ENCODE assay signal across 16 cellular contexts in genomic region chr2:100222844-100223243, GRCh38.
DNase-seq lines count a peak whose midpoint lies in the region; TF ChIP-seq lines count a peak whose summit lies in the region.
"Had no signal": no experiment of that assay in that cellular context is flagged by ENCODE, and none has a peak within 500 bp of the region (broad histone marks: within the 10 kb centered on the region; RNA-seq: fewer than 3 reads in every experiment).

No MANE protein-coding gene starts in this region.

- H4K8ac ChIP-seq in mesenchymal stem cell (ENCODE audit: low read length), result no peak overlapping the region

- H3K4me1 Mint-ChIP-seq in activated CD4-positive, alpha-beta memory T cell treated with anti-CD3 and anti-CD28 coated beads, Interleukin-2, amount 10 ng/mL, durations not matched to agents 7 days and 5 days, result no peaks in the 10 kb centered on the region
- no peaks in the 10 kb centered on the region for H3K4me1 Mint-ChIP-seq in progenitor cell of endocrine pancreas (ENCODE audit: low read depth)

- CTCF ChIA-PET in activated CD4-positive, alpha-beta memory T cell treated with anti-CD3 and anti-CD28 coated beads, Interleukin-2, amount 10 ng/mL, durations not matched to agents 7 days and 5 days (lab: Charles Lee), result no interaction called here

- H3K4me2 ChIP-seq in OCI-LY3 (ENCODE audit: low read length) (peak overlapping the region; percentile 57), mesenchymal stem cell (ENCODE audit: low read length, poor library complexity, severe bottlenecking) (no peak overlapping the region)
- H3K4me2 ChIP-seq: SK-N-SH had no signal

- no peak for TF ChIP-seq CTCF in OCI-LY3 (IDR thresholded peaks at IDR 0.05; ENCODE audit: low read depth, low read length)
- TF ChIP-seq CTCF in progenitor cell of endocrine pancreas (IDR thresholded peaks at IDR 0.05; ENCODE audit: unreplicated experiment), result no peak

- H3K4me3 Mint-ChIP-seq in activated CD4-positive, alpha-beta memory T cell treated with anti-CD3 and anti-CD28 coated beads, Interleukin-2, amount 10 ng/mL, durations not matched to agents 7 days and 5 days, result no peak overlapping the region
- no peak overlapping the region for H3K4me3 Mint-ChIP-seq in progenitor cell of endocrine pancreas (ENCODE audit: low read depth)
- H3K4me3 Mint-ChIP-seq: T-cell had no signal

- H3K9me3 Mint-ChIP-seq in activated CD4-positive, alpha-beta memory T cell treated with anti-CD3 and anti-CD28 coated beads, Interleukin-2, amount 10 ng/mL, durations not matched to agents 7 days and 5 days, result no peaks in the 10 kb centered on the region
- no peaks in the 10 kb centered on the region for H3K9me3 Mint-ChIP-seq in progenitor cell of endocrine pancreas (ENCODE audit: low read depth)

- POLR2A ChIA-PET in activated CD4-positive, alpha-beta memory T cell treated with anti-CD3 and anti-CD28 coated beads, Interleukin-2, amount 10 ng/mL, durations not matched to agents 7 days and 5 days (lab: Charles Lee), result no interaction called here

- H2BK12ac ChIP-seq in mesenchymal stem cell (ENCODE audit: low read length in 2 of 2), result no peak overlapping the region

- no peak overlapping the region for H3K14ac ChIP-seq in mesenchymal stem cell (ENCODE audit: low read length in 2 of 2)

- no peaks in the 10 kb centered on the region for H3K79me1 ChIP-seq in mesenchymal stem cell (replicated peaks; ENCODE audit: low read length, poor library complexity, severe bottlenecking)

- H3K4me1 ChIP-seq in OCI-LY3 (ENCODE audit: low read length) (peaks cover 11% of the 10 kb centered on the region), mesenchymal stem cell (ENCODE audit: control insufficient read depth, insufficient read depth, low read depth, low read length) (no peaks in the 10 kb centered on the region)

- no peak overlapping the region for H3K4ac ChIP-seq in mesenchymal stem cell (ENCODE audit: low read depth in 1 of 2, low read length in 2 of 2)

- no peak overlapping the region for H2AK5ac ChIP-seq in mesenchymal stem cell (ENCODE audit: low read length, severe bottlenecking)

- no peak overlapping the region for H3K9ac ChIP-seq in OCI-LY3 (ENCODE audit: low read length)
- H3K9ac ChIP-seq in mesenchymal stem cell (ENCODE audit: low read length), result no peak overlapping the region
- H3K9ac ChIP-seq: GM23248, SK-N-SH had no signal

- H3K18ac ChIP-seq in mesenchymal stem cell (ENCODE audit: low read depth in 1 of 2, low read length in 2 of 2), result no peak overlapping the region

- WGBS in mesenchymal stem cell, result 95% methylated on average over 2 of the region's 2 CpGs

- no peaks in the 10 kb centered on the region for H3K36me3 Mint-ChIP-seq in activated CD4-positive, alpha-beta memory T cell treated with anti-CD3 and anti-CD28 coated beads, Interleukin-2, amount 10 ng/mL, durations not matched to agents 7 days and 5 days (ENCODE audit: low read depth)
- no peaks in the 10 kb centered on the region for H3K36me3 Mint-ChIP-seq in progenitor cell of endocrine pancreas (ENCODE audit: insufficient read depth)
- H3K36me3 Mint-ChIP-seq: T-cell had no signal

- H3K27ac ChIP-seq in OCI-LY3 (ENCODE audit: low read length), result no peak overlapping the region
- H3K27ac ChIP-seq in mesenchymal stem cell (ENCODE audit: low read length, poor library complexity, severe bottlenecking), result no peak overlapping the region
- H3K27ac ChIP-seq: GM23248 had no signal

- peak; percentile 36 for DNase-seq in NCI-H1092 (lab: John Stamatoyannopoulos, UW)
- peak; percentile 53 for DNase-seq in NCI-H187 treated with DMSO at 0.1 percent for 48 hours (lab: John Stamatoyannopoulos, UW)
- DNase-seq in NCI-H345 treated with DMSO at 0.1 percent for 48 hours (lab: John Stamatoyannopoulos, UW; ENCODE audit: unreplicated experiment), result peak; percentile 23
- DNase-seq in activated CD4-positive, alpha-beta memory T cell treated with anti-CD3 and anti-CD28 coated beads, Interleukin-2, amount 10 ng/mL, durations not matched to agents 7 days and 5 days, result no peak
- DNase-seq in progenitor cell of endocrine pancreas (ENCODE audit: low spot score, unreplicated experiment), result no peak
- no peak for DNase-seq in mesenchymal stem cell
- DNase-seq: COR-L47, DMS153, GM23248, NCI-H1930, NCI-H446 treated with DMSO at 0.1 percent for 48 hours, SHP77, SK-N-SH, T-cell, T-helper 9 cell had no signal

- H3K27me3 Mint-ChIP-seq in activated CD4-positive, alpha-beta memory T cell treated with anti-CD3 and anti-CD28 coated beads, Interleukin-2, amount 10 ng/mL, durations not matched to agents 7 days and 5 days, result peaks cover 3% of the 10 kb centered on the region
- peaks cover 35% of the 10 kb centered on the region for H3K27me3 Mint-ChIP-seq in progenitor cell of endocrine pancreas

- H3K36me3 ChIP-seq in OCI-LY3 (replicated peaks; ENCODE audit: low read depth, low read length) (no peaks in the 10 kb centered on the region), mesenchymal stem cell (ENCODE audit: control insufficient read depth in 1 of 2, insufficient read depth in 2 of 2, low read depth in 1 of 2, low read length in 2 of 2) (no peaks in the 10 kb centered on the region)

- no peaks in the 10 kb centered on the region for H3K9me3 ChIP-seq in OCI-LY3 (ENCODE audit: insufficient read depth, low read length)
- peaks cover 5% of the 10 kb centered on the region for H3K9me3 ChIP-seq in mesenchymal stem cell (ENCODE audit: control insufficient read depth, low read length)
- H3K9me3 ChIP-seq: SK-N-SH had no signal

- H3K4me3 ChIP-seq in OCI-LY3 (ENCODE audit: low read length) (peak overlapping the region; percentile 36; the same call in 1 of the 2 replicates), mesenchymal stem cell (ENCODE audit: insufficient read depth in 1 of 2, low read depth in 1 of 2, low read length in 2 of 2) (no peak overlapping the region)
- H3K4me3 ChIP-seq: GM23248 had no signal

- H3K23ac ChIP-seq in mesenchymal stem cell (ENCODE audit: low read length in 2 of 2), result no peak overlapping the region

- no peak overlapping the region for H4K91ac ChIP-seq in mesenchymal stem cell (ENCODE audit: low read length)

- no peaks in the 10 kb centered on the region for H3K79me2 ChIP-seq in OCI-LY3 (ENCODE audit: low read length)

- H3K27ac Mint-ChIP-seq in activated CD4-positive, alpha-beta memory T cell treated with anti-CD3 and anti-CD28 coated beads, Interleukin-2, amount 10 ng/mL, durations not matched to agents 7 days and 5 days, result no peak overlapping the region
- no peak overlapping the region for H3K27ac Mint-ChIP-seq in progenitor cell of endocrine pancreas
- H3K27ac Mint-ChIP-seq: T-cell had no signal

- H2AFZ ChIP-seq in OCI-LY3 (ENCODE audit: low read depth, low read length) (no peak overlapping the region), mesenchymal stem cell (ENCODE audit: low read depth, low read length) (no peak overlapping the region)
- H2AFZ ChIP-seq: GM23248 had no signal

- no peak overlapping the region for H2BK5ac ChIP-seq in mesenchymal stem cell (ENCODE audit: low read depth, low read length, poor library complexity, severe bottlenecking)

- H2BK15ac ChIP-seq in mesenchymal stem cell (ENCODE audit: low read depth, poor library complexity, severe bottlenecking), result no peak overlapping the region

- H3K27me3 ChIP-seq in OCI-LY3 (ENCODE audit: low read depth, low read length) (0 out of 2 replicates have a peak, but pooled peaks cover 7% of the 10 kb centered on the region), mesenchymal stem cell (ENCODE audit: control insufficient read depth in 1 of 2, insufficient read depth in 1 of 2, low read length in 2 of 2) (peaks cover 3 to 33% of the 10 kb centered on the region in 2 experiments)

- H4K20me1 ChIP-seq in OCI-LY3 (ENCODE audit: insufficient read depth, low read length), result no peaks in the 10 kb centered on the region

- H2BK120ac ChIP-seq in mesenchymal stem cell (ENCODE audit: low read depth, low read length), result no peak overlapping the region

Comparison
In these comparisons a context has a peak if more than half of its experiments do, and no peak if none do; other contexts are left out.
1. DNase-seq: peak in NCI-H1092 (single experiment), NCI-H187 treated with DMSO at 0.1 percent for 48 hours (single experiment) and NCI-H345 treated with DMSO at 0.1 percent for 48 hours (single experiment); none in activated CD4-positive, alpha-beta memory T cell treated with anti-CD3 and anti-CD28 coated beads, Interleukin-2, amount 10 ng/mL, durations not matched to agents 7 days and 5 days (single experiment), progenitor cell of endocrine pancreas (single experiment) and mesenchymal stem cell (single experiment).